9 cellular contexts compared by ENCODE assay signal in the genomic region with DNA sequence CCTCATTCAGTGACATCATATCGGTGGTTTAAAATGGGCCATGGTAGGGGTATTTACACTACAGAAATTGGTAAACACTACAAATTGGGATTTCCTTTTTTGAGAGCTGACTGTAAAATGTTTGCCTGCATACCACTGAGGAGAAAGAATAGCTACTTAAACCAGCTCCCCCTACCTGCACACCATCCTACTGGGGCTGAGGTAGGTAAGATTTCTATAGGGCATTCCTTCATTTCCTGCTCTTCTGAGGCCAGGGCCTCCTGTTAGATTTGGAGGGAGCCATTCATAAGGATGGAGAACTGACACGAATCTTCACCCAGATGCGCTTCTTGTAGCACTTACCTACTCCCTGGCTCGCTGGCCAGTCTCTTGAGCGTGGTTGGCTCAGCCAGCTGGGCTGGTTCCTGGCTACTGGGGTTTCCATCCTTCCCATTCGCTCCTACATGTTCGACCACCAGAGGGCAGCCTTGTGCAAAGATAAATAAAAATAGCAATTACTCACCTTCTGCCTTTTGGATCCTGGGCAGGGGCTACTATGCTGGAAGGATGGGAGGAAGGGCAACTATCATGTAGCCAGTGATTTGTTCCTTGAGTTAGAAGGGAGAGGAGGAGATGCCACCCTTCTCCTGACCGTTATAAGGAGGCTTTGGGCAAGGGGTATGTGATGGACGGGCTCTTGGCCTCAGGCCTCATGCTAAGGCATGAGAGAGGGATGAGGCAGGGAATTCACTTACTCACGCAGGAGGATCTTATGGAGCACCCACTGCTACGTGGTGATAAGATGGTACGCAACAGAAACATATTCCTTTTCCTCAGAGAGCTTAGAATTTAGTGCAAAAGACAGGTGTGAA. TPM values are rescaled to one million over a fixed set of nuclear protein-coding genes. Genes with fewer than 3 reads are reported as not detected.
DNase-seq lines count a peak whose midpoint lies in the region; ATAC-seq and TF ChIP-seq lines count a peak whose summit lies in the region.
"Had no signal": no experiment of that assay in that cellular context is flagged by ENCODE, and none has a peak within 500 bp of the region (broad histone marks: within the 10 kb centered on the region; RNA-seq: fewer than 3 reads in every experiment).

No MANE protein-coding gene starts in this region.

- no peaks in the 10 kb centered on the region for H3K9me2 ChIP-seq in neural cell (ENCODE audit: insufficient read depth, low read length)

- no peaks in the 10 kb centered on the region for H4K20me1 ChIP-seq in neural cell (ENCODE audit: insufficient read depth)

- H3K4me3 ChIP-seq in neural cell (ENCODE audit: low read length): no peak overlapping the region

- peaks cover 8% of the 10 kb centered on the region for H3K27me3 Mint-ChIP-seq in activated T-cell treated with anti-CD3 and anti-CD28 coated beads, Interleukin-2, amount 50 U/mL, for 72 hours (ENCODE audit: low read depth)

- no peaks in the 10 kb centered on the region for H3F3A ChIP-seq in neural cell (ENCODE audit: insufficient read depth, low read length, poor library complexity, severe bottlenecking)

- peak; percentile 94 for TF ChIP-seq RAD21 in neural cell (conservative IDR thresholded peaks at IDR 0.05)

- H3K9ac ChIP-seq in neural cell (ENCODE audit: low read length): no peak overlapping the region

- H3K79me2 ChIP-seq in neural cell (replicated peaks; ENCODE audit: insufficient read depth, low read length): no peaks in the 10 kb centered on the region

- no peak overlapping the region for H3K4me3 Mint-ChIP-seq in activated T-cell treated with anti-CD3 and anti-CD28 coated beads, Interleukin-2, amount 50 U/mL, for 72 hours

- peaks cover 7% of the 10 kb centered on the region for H3K4me1 Mint-ChIP-seq in activated T-cell treated with anti-CD3 and anti-CD28 coated beads, Interleukin-2, amount 50 U/mL, for 72 hours (ENCODE audit: low read depth)

- peak; percentile 75 to 83 for ATAC-seq in activated T-cell treated with anti-CD3 and anti-CD28 coated beads, Interleukin-2, amount 50 U/mL, for 72 hours (replicated peaks in 1 of 2)
- ATAC-seq in GM21723 (IDR thresholded peaks at IDR 0.05; ENCODE audit: unreplicated experiment): no peak

- no peak overlapping the region for H3K4me2 ChIP-seq in neural cell (ENCODE audit: low read length)

- H3K9me3 Mint-ChIP-seq in activated T-cell treated with anti-CD3 and anti-CD28 coated beads, Interleukin-2, amount 50 U/mL, for 72 hours: no peaks in the 10 kb centered on the region

- H3K9me3 ChIP-seq in neural cell (ENCODE audit: low read length): no peaks in the 10 kb centered on the region

- H3K27me3 ChIP-seq in neural cell (ENCODE audit: insufficient read depth, low read depth, low read length): no peaks in the 10 kb centered on the region

- H3K27ac ChIP-seq in neural cell (ENCODE audit: low read length): no peak overlapping the region

- no peaks in the 10 kb centered on the region for H3K36me3 ChIP-seq in neural cell (ENCODE audit: insufficient read depth, low read length)

- H3K36me3 Mint-ChIP-seq in activated T-cell treated with anti-CD3 and anti-CD28 coated beads, Interleukin-2, amount 50 U/mL, for 72 hours (ENCODE audit: insufficient read depth in 2 of 2): no peaks in the 10 kb centered on the region

- DNase-seq in DMS153 (lab: John Stamatoyannopoulos, UW) (peak; percentile 65), LoVo (ENCODE audit: low spot score) (peak; percentile 69), RPMI7951 (ENCODE audit: low read depth) (peak; percentile 68), fibroblast of peridontal ligament (ENCODE audit: extremely low read depth) (peak; percentile 86)
- DNase-seq in activated T-cell treated with anti-CD3 and anti-CD28 coated beads, Interleukin-2, amount 50 U/mL, for 72 hours: peak; percentile 75 to 77
- peak; percentile 61 for DNase-seq in stimulated activated naive CD4-positive, alpha-beta T cell treated with Interleukin-2 at 50 U/mL for 16 hours (lab: John Stamatoyannopoulos, UW)

- no peak overlapping the region for H3K27ac Mint-ChIP-seq in activated T-cell treated with anti-CD3 and anti-CD28 coated beads, Interleukin-2, amount 50 U/mL, for 72 hours

- no peak overlapping the region for H2AFZ ChIP-seq in neural cell (ENCODE audit: low read depth, low read length)

- peak; percentile 90 for TF ChIP-seq CTCF in neural cell (IDR thresholded peaks at IDR 0.05; ENCODE audit: poor library complexity, severe bottlenecking)

- no peak for TF ChIP-seq EP300 in neural cell (conservative IDR thresholded peaks at IDR 0.05; ENCODE audit: poor library complexity, severe bottlenecking)

TF ChIP-seq in neural cell, 6 proteins besides CTCF, POLR2A, EP300 and RAD21:
- TF ChIP-seq SMC3 (conservative IDR thresholded peaks at IDR 0.05; ENCODE audit: poor library complexity) (peak; percentile 99), MXI1 (conservative IDR thresholded peaks at IDR 0.05; ENCODE audit: poor library complexity, severe bottlenecking) (no peak)

RNA-seq across cellular contexts. Expression of a gene that starts 10.7 kb away (rescaled TPM):
- not detected in 2 replicates for total RNA-seq in RPMI7951 (2014; rRNA removed; shearing (Covaris generic))
- not detected for total RNA-seq in activated T-cell treated with anti-CD3 and anti-CD28 coated beads, Interleukin-2, amount 50 U/mL, for 72 hours
- polyA plus RNA-seq in neural cell: not detected in 2 replicates
- polyA minus RNA-seq in neural cell: not detected in 2 replicates
- total RNA-seq: T-helper 1 cell treated with Interleukin-12 subunit alpha and Interleukin-12 subunit beta and Interleukin-4 antibody, amounts not matched to agents 30 ng/mL and 1 ng/mL, for 36 hours had no signal

RNA-seq across cellular contexts. Expression of a gene that starts 29.0 kb away (rescaled TPM):
- total RNA-seq in RPMI7951 (2014; rRNA removed; shearing (Covaris generic)): not detected in 2 replicates
- not detected for total RNA-seq in activated T-cell treated with anti-CD3 and anti-CD28 coated beads, Interleukin-2, amount 50 U/mL, for 72 hours
- polyA plus RNA-seq in neural cell: not detected in 2 replicates
- polyA minus RNA-seq in neural cell: not detected in 2 replicates
- total RNA-seq: T-helper 1 cell treated with Interleukin-12 subunit alpha and Interleukin-12 subunit beta and Interleukin-4 antibody, amounts not matched to agents 30 ng/mL and 1 ng/mL, for 36 hours had no signal
